1 cellular context compared by ENCODE assay signal in the genomic region with DNA sequence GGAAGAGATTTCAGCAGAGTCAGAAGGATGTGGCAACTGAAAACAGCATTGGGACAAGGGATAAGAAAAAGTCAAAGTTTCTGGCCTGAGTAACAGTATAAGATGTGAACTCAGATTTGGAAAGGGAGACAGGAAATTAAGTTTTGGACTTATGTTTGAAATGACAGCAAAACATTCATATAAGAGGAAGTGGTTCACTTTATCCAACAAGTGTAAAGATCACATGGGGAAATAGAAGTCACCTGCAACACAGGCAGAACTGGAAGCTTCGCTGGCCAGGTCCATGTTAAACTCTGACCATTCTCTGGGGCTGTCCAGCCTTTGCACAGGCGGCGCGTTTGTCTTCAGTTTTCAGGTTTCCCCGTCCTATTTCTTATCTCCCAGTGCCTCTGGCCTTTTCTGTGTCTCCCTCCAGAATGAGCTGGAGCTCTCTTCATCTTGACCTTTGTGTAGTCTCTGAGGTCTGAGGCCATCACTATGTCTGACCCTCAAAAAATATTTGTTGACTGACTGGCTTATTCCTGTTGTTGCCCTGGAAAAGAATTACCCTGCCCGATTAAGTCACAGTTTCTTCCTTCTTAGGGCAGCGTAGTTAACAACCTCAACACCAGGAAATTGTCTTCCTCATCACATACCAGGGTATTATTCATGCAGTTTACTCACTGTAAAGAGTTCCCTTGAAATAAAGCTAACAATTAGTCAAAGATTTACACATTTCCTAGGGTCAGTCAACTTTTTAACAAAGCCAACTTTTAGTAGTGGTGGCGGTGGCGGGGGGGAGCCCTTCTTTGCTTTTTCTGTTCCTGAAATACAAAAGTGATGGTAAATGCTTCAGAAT.
TF ChIP-seq lines count a peak whose summit lies in the region.

No MANE protein-coding gene starts in this region.

TF ChIP-seq in H1, 55 proteins besides CTCF, POLR2A, EP300 and RAD21:
- no peak for TF ChIP-seq CBX8 (IDR thresholded peaks at IDR 0.05; ENCODE audit: borderline replicate concordance, low read depth, low read length)
- no peak for TF ChIP-seq CHD1 (IDR thresholded peaks at IDR 0.05; ENCODE audit: low read depth, low read length)
- TF ChIP-seq EZH2 (IDR thresholded peaks at IDR 0.05; ENCODE audit: low read depth, low read length, severe bottlenecking): no peak
- no peak for TF ChIP-seq YY1 (IDR thresholded peaks at IDR 0.05; ENCODE audit: low read depth, low read length)
- no peak for TF ChIP-seq NANOG (IDR thresholded peaks at IDR 0.05; ENCODE audit: insufficient read depth, low read depth, low read length, poor library complexity, severe bottlenecking)
- TF ChIP-seq TAF7 (optimal IDR thresholded peaks at IDR 0.05; ENCODE audit: borderline replicate concordance, low read depth, low read length): no peak
- TF ChIP-seq FOSL1 (IDR thresholded peaks at IDR 0.05; ENCODE audit: insufficient read depth, low read depth, low read length): no peak
- TF ChIP-seq GTF2F1 (IDR thresholded peaks at IDR 0.05; ENCODE audit: borderline replicate concordance, low read depth, low read length): no peak
- no peak for TF ChIP-seq GABPA (IDR thresholded peaks at IDR 0.05; ENCODE audit: borderline replicate concordance, insufficient read depth, low read length)
- no peak for TF ChIP-seq RXRA (IDR thresholded peaks at IDR 0.05; ENCODE audit: insufficient read depth, low read depth, low read length)
